12 cellular contexts compared by ENCODE assay signal in genomic region chr1:246067432-246068021, GRCh38.
DNase-seq lines count a peak whose midpoint lies in the region; ATAC-seq and TF ChIP-seq lines count a peak whose summit lies in the region.
"Had no signal": no experiment of that assay in that cellular context is flagged by ENCODE, and none has a peak within 500 bp of the region (broad histone marks: within the 10 kb centered on the region; RNA-seq: fewer than 3 reads in every experiment).

No MANE protein-coding gene starts in this region.

- no peaks in the 10 kb centered on the region for H3K79me2 ChIP-seq in fibroblast of lung (ENCODE audit: control insufficient read depth, insufficient read depth, low read length)

- H3K27me3 Mint-ChIP-seq in stimulated activated naive B cell treated with anti-CD40 and anti-IgM and Interleukin-4, amounts not matched to agents 10 μg/mL and 1 μg/mL and 100 μg/mL, for 72 hours, result no peaks in the 10 kb centered on the region
- H3K27me3 Mint-ChIP-seq: activated naive CD4-positive, alpha-beta T cell treated with anti-CD3 and anti-CD28 coated beads, Interleukin-2, amount 50 U/mL, for 24 hours had no signal

- H3K27me3 ChIP-seq in fibroblast of lung (ENCODE audit: control insufficient read depth, insufficient read depth, low read length), result no peaks in the 10 kb centered on the region

- no peaks in the 10 kb centered on the region for H3K36me3 ChIP-seq in fibroblast of lung (ENCODE audit: control insufficient read depth, insufficient read depth, low read length)
- H3K36me3 ChIP-seq: prostate gland, WERI-Rb-1 had no signal

- H3K27ac Mint-ChIP-seq in stimulated activated naive B cell treated with anti-CD40 and anti-IgM and Interleukin-4, amounts not matched to agents 10 μg/mL and 1 μg/mL and 100 μg/mL, for 72 hours, result peak overlapping the region; percentile 33
- H3K27ac Mint-ChIP-seq: activated naive CD4-positive, alpha-beta T cell treated with anti-CD3 and anti-CD28 coated beads, Interleukin-2, amount 50 U/mL, for 24 hours had no signal

- H3K4me1 Mint-ChIP-seq in stimulated activated naive B cell treated with anti-CD40 and anti-IgM and Interleukin-4, amounts not matched to agents 10 μg/mL and 1 μg/mL and 100 μg/mL, for 72 hours, result peaks cover 11 to 14% of the 10 kb centered on the region in 2 donors

- H3K4me3 Mint-ChIP-seq in stimulated activated naive B cell treated with anti-CD40 and anti-IgM and Interleukin-4, amounts not matched to agents 10 μg/mL and 1 μg/mL and 100 μg/mL, for 72 hours, result peak overlapping the region; percentile 52 to 66
- H3K4me3 Mint-ChIP-seq: activated naive CD4-positive, alpha-beta T cell treated with anti-CD3 and anti-CD28 coated beads, Interleukin-2, amount 50 U/mL, for 24 hours had no signal

- no peaks in the 10 kb centered on the region for H4K20me1 ChIP-seq in fibroblast of lung (ENCODE audit: control insufficient read depth, extremely low read depth, insufficient read depth, low read length)

- no peaks in the 10 kb centered on the region for H3K9me3 ChIP-seq in fibroblast of lung (ENCODE audit: control insufficient read depth, insufficient read depth, low read depth, low read length)
- H3K9me3 ChIP-seq: prostate gland had no signal

- H3K27ac ChIP-seq in fibroblast of lung (ENCODE audit: insufficient read depth, low read length), result peak overlapping the region; percentile 49
- H3K27ac ChIP-seq: prostate gland, WERI-Rb-1 had no signal

- TF ChIP-seq CTCF in fibroblast of lung (conservative IDR thresholded peaks at IDR 0.05 in 1 of 2, IDR thresholded peaks at IDR 0.05 in 1 of 2; ENCODE audit: low read depth in 1 of 2, low read length in 2 of 2), result no peak

- peak; percentile 19 for DNase-seq in NOMO-1 treated with dmso at 0.1 percent for 144 hours (lab: John Stamatoyannopoulos, UW; ENCODE audit: unreplicated experiment)
- DNase-seq in fibroblast of lung (ENCODE audit: low read depth in 2 of 2), result peak; percentile 35 to 43
- peak; percentile 10 for DNase-seq in stimulated activated naive B cell treated with anti-CD40 and anti-IgM and Interleukin-4, amounts not matched to agents 10 μg/mL and 1 μg/mL and 100 μg/mL, for 72 hours
- DNase-seq in cerebellum (ENCODE audit: low spot score), result no peak
- no peak for DNase-seq in NCI-H1436 (lab: John Stamatoyannopoulos, UW)
- DNase-seq: OCI-M1, WERI-Rb-1 had no signal

- no peak overlapping the region for H3K9ac ChIP-seq in fibroblast of lung (ENCODE audit: insufficient read depth, low read length)

- H3K4me3 ChIP-seq in fibroblast of lung (replicated peaks in 1 of 4; ENCODE audit: control extremely low read depth in 1 of 4, insufficient read depth in 1 of 4, low read depth in 3 of 4, low read length in 4 of 4), result peak overlapping the region in 1 of 4 experiments; percentile 35
- H3K4me3 ChIP-seq: prostate gland had no signal

- peak; percentile 52 for ATAC-seq in GM18511 (IDR thresholded peaks at IDR 0.05; ENCODE audit: unreplicated experiment)
- ATAC-seq in stimulated activated naive B cell treated with anti-CD40 and anti-IgM and Interleukin-4, amounts not matched to agents 10 μg/mL and 1 μg/mL and 100 μg/mL, for 72 hours (replicated peaks), result peak; percentile 49 to 83
- ATAC-seq in GM19467 (IDR thresholded peaks at IDR 0.05; ENCODE audit: unreplicated experiment), result no peak
- no peak for ATAC-seq in HG03280 (IDR thresholded peaks at IDR 0.05; ENCODE audit: unreplicated experiment)

- no peaks in the 10 kb centered on the region for H3K9me3 Mint-ChIP-seq in stimulated activated naive B cell treated with anti-CD40 and anti-IgM and Interleukin-4, amounts not matched to agents 10 μg/mL and 1 μg/mL and 100 μg/mL, for 72 hours
- H3K9me3 Mint-ChIP-seq: activated naive CD4-positive, alpha-beta T cell treated with anti-CD3 and anti-CD28 coated beads, Interleukin-2, amount 50 U/mL, for 24 hours had no signal

- H3K36me3 Mint-ChIP-seq in stimulated activated naive B cell treated with anti-CD40 and anti-IgM and Interleukin-4, amounts not matched to agents 10 μg/mL and 1 μg/mL and 100 μg/mL, for 72 hours, result peaks cover 0 to 3% of the 10 kb centered on the region in 2 donors

- H3K4me1 ChIP-seq in fibroblast of lung (ENCODE audit: control insufficient read depth, extremely low read depth, insufficient read depth, low read length), result no peaks in the 10 kb centered on the region
- H3K4me1 ChIP-seq: prostate gland had no signal

- peak overlapping the region; percentile 29 for H2AFZ ChIP-seq in fibroblast of lung (ENCODE audit: low read length)

- peak overlapping the region; percentile 63 for H3K4me2 ChIP-seq in fibroblast of lung (ENCODE audit: extremely low read depth, insufficient read depth, low read length)

Comparison
In these comparisons a context has a peak if more than half of its experiments do, and no peak if none do; other contexts are left out.
1. ATAC-seq: peak in GM18511 (single experiment) and stimulated activated naive B cell treated with anti-CD40 and anti-IgM and Interleukin-4, amounts not matched to agents 10 μg/mL and 1 μg/mL and 100 μg/mL, for 72 hours (2 of 2); none in GM19467 (single experiment) and HG03280 (single experiment).
2. DNase-seq: peak in NOMO-1 treated with dmso at 0.1 percent for 144 hours (single experiment), fibroblast of lung (2 of 2) and stimulated activated naive B cell treated with anti-CD40 and anti-IgM and Interleukin-4, amounts not matched to agents 10 μg/mL and 1 μg/mL and 100 μg/mL, for 72 hours (single experiment); none in cerebellum (single experiment) and NCI-H1436 (single experiment).